ENCODE assay signal across 8 cellular contexts in genomic region chr14:81219210-81219820, GRCh38. TPM values are rescaled to one million over a fixed set of nuclear protein-coding genes. Genes with fewer than 3 reads are reported as not detected.
A peak's percentile ranks its signal among the peaks of the same experiment; 100 is the strongest.
DNase-seq lines count a peak whose midpoint lies in the region; TF ChIP-seq lines count a peak whose summit lies in the region.

No MANE protein-coding gene starts in this region.

- H3K4me3 Mint-ChIP-seq in activated naive CD4-positive, alpha-beta T cell treated with anti-CD3 and anti-CD28 coated beads for 36 hours, result peak overlapping the region; percentile 94

- H3K36me3 ChIP-seq in SJSA1 (peaks cover 27% of the 10 kb centered on the region), neuron (ENCODE audit: insufficient read depth, low read length) (peaks cover 21% of the 10 kb centered on the region)

- H3K4me3 ChIP-seq in HFF-Myc (replicated peaks; ENCODE audit: low read depth, low read length) (peak overlapping the region; percentile 87), SJSA1 (peak overlapping the region; percentile 48), neuron (ENCODE audit: low read length) (peak overlapping the region; percentile 97)

- no peaks in the 10 kb centered on the region for H3K27me3 Mint-ChIP-seq in activated naive CD4-positive, alpha-beta T cell treated with anti-CD3 and anti-CD28 coated beads for 36 hours (ENCODE audit: low read depth)

- H3K36me3 Mint-ChIP-seq in activated naive CD4-positive, alpha-beta T cell treated with anti-CD3 and anti-CD28 coated beads for 36 hours (ENCODE audit: low read depth), result peaks cover 23% of the 10 kb centered on the region

- H3K4me1 Mint-ChIP-seq in activated naive CD4-positive, alpha-beta T cell treated with anti-CD3 and anti-CD28 coated beads for 36 hours (ENCODE audit: low read depth), result peaks cover 30% of the 10 kb centered on the region

- H3K27me3 ChIP-seq in SJSA1 (replicated peaks), result no peaks in the 10 kb centered on the region
- no peaks in the 10 kb centered on the region for H3K27me3 ChIP-seq in neuron (ENCODE audit: insufficient read depth, low read length)

- H3K4me1 ChIP-seq in SJSA1 (replicated peaks) (peaks cover 7% of the 10 kb centered on the region; the same call in 1 of the 2 replicates), neuron (ENCODE audit: insufficient read depth, low read length) (peaks cover 25% of the 10 kb centered on the region)

- intact Hi-C loops in activated naive CD4-positive, alpha-beta T cell treated with anti-CD3 and anti-CD28 coated beads for 36 hours (cut with micrococcal nuclease), result loop anchor here (1.0 to 2.0 kb wide), 8 partner anchors 19 to 278 kb away; partner anchors contain the start of genes CEP128 and TSHR

- peak overlapping the region; percentile 67 for H3K27ac ChIP-seq in SJSA1

- no peaks in the 10 kb centered on the region for H3K9me3 Mint-ChIP-seq in activated naive CD4-positive, alpha-beta T cell treated with anti-CD3 and anti-CD28 coated beads for 36 hours

- CTCF ChIA-PET in activated naive CD4-positive, alpha-beta T cell treated with anti-CD3 and anti-CD28 coated beads for 36 hours (lab: Charles Lee), result interaction anchor here (0.6 to 1.5 kb wide), 5 partner anchors 25 to 251 kb away, joined by 3 to 6 read pairs (median 4); no protein-coding TSS in a partner anchor

- no peak overlapping the region for H2AFZ ChIP-seq in neuron (ENCODE audit: low read depth, low read length)

- no peaks in the 10 kb centered on the region for H3K9me3 ChIP-seq in SJSA1 (replicated peaks)
- no peaks in the 10 kb centered on the region for H3K9me3 ChIP-seq in neuron (ENCODE audit: low read length)

- DNase-seq in GM04503 (ENCODE audit: low read depth), result peak; percentile 89
- peak; percentile 93 for DNase-seq in HFF-Myc (ENCODE audit: extremely low read depth, low read depth)
- peak; percentile 93 for DNase-seq in MV-4-11 (lab: John Stamatoyannopoulos, UW)
- DNase-seq in SJSA1 (ENCODE audit: low read depth in 1 of 2, low spot score in 2 of 2), result peak; percentile 85 to 86
- DNase-seq in activated naive CD4-positive, alpha-beta T cell treated with anti-CD3 and anti-CD28 coated beads for 36 hours, result peak; percentile 90
- peak; percentile 91 for DNase-seq in foreskin melanocyte
- DNase-seq in stromal cell of bone marrow (ENCODE audit: low read depth), result peak; percentile 98

- no peak for TF ChIP-seq CTCF in HFF-Myc (IDR thresholded peaks at IDR 0.05; ENCODE audit: low read depth, low read length, missing control alignments)

- peak overlapping the region; percentile 100 for H3K27ac Mint-ChIP-seq in activated naive CD4-positive, alpha-beta T cell treated with anti-CD3 and anti-CD28 coated beads for 36 hours

RNA-seq across cellular contexts. Expression of gene GTF2A1, which starts 1.4 kb away (rescaled TPM):
- total RNA-seq in SJSA1 (2014; rRNA removed; shearing (Covaris generic)), result 24.5 and 39.9 TPM in 2 replicates
- total RNA-seq in activated naive CD4-positive, alpha-beta T cell treated with anti-CD3 and anti-CD28 coated beads for 36 hours, result 10 to 100 TPM; 38.3 to 42.9 TPM

Comparison
In these comparisons a context has a peak if more than half of its experiments do, and no peak if none do; other contexts are left out.
1. Peak in every context shown above with its lines: DNase-seq, H3K4me3 ChIP-seq and H3K27ac ChIP-seq.